1 cellular context compared by ENCODE assay signal in the genomic region with DNA sequence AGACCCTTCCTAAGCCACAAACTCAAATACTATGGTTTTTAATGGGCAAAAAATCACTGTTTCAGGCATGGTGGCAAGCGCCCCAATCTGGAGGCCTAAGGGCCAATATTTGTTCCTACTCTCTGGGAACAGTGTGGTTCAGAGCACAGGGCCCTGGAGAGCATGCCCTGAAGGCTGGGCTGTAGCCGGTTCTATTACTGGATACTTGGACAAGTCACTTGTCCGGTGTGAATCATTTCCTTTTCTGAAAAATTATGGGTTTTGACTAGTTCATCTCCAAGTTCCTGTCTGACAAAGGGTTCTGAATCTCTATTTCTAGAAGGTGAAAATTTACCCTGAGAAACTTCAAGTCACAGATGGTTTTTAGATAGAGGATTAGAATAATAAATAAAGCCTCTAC.
TF ChIP-seq lines count a peak whose summit lies in the region.

No MANE protein-coding gene starts in this region.

TF ChIP-seq in GM23338, 12 proteins besides CTCF, POLR2A, EP300 and RAD21 (continued from another document):
- TF ChIP-seq, protein P1, sequence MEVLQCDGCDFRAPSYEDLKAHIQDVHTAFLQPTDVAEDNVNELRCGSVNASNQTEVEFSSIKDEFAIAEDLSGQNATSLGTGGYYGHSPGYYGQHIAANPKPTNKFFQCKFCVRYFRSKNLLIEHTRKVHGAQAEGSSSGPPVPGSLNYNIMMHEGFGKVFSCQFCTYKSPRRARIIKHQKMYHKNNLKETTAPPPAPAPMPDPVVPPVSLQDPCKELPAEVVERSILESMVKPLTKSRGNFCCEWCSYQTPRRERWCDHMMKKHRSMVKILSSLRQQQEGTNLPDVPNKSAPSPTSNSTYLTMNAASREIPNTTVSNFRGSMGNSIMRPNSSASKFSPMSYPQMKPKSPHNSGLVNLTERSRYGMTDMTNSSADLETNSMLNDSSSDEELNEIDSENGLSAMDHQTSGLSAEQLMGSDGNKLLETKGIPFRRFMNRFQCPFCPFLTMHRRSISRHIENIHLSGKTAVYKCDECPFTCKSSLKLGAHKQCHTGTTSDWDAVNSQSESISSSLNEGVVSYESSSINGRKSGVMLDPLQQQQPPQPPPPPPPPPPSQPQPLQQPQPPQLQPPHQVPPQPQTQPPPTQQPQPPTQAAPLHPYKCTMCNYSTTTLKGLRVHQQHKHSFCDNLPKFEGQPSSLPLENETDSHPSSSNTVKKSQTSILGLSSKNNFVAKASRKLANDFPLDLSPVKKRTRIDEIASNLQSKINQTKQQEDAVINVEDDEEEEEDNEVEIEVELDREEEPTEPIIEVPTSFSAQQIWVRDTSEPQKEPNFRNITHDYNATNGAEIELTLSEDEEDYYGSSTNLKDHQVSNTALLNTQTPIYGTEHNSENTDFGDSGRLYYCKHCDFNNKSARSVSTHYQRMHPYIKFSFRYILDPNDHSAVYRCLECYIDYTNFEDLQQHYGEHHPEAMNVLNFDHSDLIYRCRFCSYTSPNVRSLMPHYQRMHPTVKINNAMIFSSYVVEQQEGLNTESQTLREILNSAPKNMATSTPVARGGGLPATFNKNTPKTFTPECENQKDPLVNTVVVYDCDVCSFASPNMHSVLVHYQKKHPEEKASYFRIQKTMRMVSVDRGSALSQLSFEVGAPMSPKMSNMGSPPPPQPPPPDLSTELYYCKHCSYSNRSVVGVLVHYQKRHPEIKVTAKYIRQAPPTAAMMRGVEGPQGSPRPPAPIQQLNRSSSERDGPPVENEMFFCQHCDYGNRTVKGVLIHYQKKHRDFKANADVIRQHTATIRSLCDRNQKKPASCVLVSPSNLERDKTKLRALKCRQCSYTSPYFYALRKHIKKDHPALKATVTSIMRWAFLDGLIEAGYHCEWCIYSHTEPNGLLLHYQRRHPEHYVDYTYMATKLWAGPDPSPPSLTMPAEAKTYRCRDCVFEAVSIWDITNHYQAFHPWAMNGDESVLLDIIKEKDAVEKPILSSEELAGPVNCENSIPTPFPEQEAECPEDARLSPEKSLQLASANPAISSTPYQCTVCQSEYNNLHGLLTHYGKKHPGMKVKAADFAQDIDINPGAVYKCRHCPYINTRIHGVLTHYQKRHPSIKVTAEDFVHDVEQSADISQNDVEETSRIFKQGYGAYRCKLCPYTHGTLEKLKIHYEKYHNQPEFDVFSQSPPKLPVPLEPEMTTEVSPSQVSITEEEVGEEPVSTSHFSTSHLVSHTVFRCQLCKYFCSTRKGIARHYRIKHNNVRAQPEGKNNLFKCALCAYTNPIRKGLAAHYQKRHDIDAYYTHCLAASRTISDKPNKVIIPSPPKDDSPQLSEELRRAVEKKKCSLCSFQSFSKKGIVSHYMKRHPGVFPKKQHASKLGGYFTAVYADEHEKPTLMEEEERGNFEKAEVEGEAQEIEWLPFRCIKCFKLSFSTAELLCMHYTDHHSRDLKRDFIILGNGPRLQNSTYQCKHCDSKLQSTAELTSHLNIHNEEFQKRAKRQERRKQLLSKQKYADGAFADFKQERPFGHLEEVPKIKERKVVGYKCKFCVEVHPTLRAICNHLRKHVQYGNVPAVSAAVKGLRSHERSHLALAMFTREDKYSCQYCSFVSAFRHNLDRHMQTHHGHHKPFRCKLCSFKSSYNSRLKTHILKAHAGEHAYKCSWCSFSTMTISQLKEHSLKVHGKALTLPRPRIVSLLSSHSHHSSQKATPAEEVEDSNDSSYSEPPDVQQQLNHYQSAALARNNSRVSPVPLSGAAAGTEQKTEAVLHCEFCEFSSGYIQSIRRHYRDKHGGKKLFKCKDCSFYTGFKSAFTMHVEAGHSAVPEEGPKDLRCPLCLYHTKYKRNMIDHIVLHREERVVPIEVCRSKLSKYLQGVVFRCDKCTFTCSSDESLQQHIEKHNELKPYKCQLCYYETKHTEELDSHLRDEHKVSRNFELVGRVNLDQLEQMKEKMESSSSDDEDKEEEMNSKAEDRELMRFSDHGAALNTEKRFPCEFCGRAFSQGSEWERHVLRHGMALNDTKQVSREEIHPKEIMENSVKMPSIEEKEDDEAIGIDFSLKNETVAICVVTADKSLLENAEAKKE (CRISPR knock-in tag; IDR thresholded peaks at IDR 0.05): no peak
- TF ChIP-seq, protein P2, sequence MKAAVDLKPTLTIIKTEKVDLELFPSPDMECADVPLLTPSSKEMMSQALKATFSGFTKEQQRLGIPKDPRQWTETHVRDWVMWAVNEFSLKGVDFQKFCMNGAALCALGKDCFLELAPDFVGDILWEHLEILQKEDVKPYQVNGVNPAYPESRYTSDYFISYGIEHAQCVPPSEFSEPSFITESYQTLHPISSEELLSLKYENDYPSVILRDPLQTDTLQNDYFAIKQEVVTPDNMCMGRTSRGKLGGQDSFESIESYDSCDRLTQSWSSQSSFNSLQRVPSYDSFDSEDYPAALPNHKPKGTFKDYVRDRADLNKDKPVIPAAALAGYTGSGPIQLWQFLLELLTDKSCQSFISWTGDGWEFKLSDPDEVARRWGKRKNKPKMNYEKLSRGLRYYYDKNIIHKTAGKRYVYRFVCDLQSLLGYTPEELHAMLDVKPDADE (IDR thresholded peaks at IDR 0.05): no peak
- TF ChIP-seq EZH2phosphoT487 (IDR thresholded peaks at IDR 0.05; ENCODE audit: unreplicated experiment) (no peak), ZNF114 (CRISPR knock-in tag; IDR thresholded peaks at IDR 0.05) (no peak), JUNB (IDR thresholded peaks at IDR 0.05; ENCODE audit: unreplicated experiment) (no peak), ZNF331 (CRISPR knock-in tag; IDR thresholded peaks at IDR 0.05; ENCODE audit: low read depth) (no peak), EZH2 (IDR thresholded peaks at IDR 0.05; ENCODE audit: low read depth, unreplicated experiment) (no peak), POLR2AphosphoS5 (IDR thresholded peaks at IDR 0.05; ENCODE audit: low read depth) (no peak), STAT1 (IDR thresholded peaks at IDR 0.05; ENCODE audit: unreplicated experiment) (no peak), NANOG (IDR thresholded peaks at IDR 0.05; ENCODE audit: borderline replicate concordance) (no peak)
- TF ChIP-seq, protein P3, sequence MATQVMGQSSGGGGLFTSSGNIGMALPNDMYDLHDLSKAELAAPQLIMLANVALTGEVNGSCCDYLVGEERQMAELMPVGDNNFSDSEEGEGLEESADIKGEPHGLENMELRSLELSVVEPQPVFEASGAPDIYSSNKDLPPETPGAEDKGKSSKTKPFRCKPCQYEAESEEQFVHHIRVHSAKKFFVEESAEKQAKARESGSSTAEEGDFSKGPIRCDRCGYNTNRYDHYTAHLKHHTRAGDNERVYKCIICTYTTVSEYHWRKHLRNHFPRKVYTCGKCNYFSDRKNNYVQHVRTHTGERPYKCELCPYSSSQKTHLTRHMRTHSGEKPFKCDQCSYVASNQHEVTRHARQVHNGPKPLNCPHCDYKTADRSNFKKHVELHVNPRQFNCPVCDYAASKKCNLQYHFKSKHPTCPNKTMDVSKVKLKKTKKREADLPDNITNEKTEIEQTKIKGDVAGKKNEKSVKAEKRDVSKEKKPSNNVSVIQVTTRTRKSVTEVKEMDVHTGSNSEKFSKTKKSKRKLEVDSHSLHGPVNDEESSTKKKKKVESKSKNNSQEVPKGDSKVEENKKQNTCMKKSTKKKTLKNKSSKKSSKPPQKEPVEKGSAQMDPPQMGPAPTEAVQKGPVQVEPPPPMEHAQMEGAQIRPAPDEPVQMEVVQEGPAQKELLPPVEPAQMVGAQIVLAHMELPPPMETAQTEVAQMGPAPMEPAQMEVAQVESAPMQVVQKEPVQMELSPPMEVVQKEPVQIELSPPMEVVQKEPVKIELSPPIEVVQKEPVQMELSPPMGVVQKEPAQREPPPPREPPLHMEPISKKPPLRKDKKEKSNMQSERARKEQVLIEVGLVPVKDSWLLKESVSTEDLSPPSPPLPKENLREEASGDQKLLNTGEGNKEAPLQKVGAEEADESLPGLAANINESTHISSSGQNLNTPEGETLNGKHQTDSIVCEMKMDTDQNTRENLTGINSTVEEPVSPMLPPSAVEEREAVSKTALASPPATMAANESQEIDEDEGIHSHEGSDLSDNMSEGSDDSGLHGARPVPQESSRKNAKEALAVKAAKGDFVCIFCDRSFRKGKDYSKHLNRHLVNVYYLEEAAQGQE (IDR thresholded peaks at IDR 0.05; ENCODE audit: unreplicated experiment): no peak
